2 cellular contexts compared by ENCODE assay signal in the genomic region with DNA sequence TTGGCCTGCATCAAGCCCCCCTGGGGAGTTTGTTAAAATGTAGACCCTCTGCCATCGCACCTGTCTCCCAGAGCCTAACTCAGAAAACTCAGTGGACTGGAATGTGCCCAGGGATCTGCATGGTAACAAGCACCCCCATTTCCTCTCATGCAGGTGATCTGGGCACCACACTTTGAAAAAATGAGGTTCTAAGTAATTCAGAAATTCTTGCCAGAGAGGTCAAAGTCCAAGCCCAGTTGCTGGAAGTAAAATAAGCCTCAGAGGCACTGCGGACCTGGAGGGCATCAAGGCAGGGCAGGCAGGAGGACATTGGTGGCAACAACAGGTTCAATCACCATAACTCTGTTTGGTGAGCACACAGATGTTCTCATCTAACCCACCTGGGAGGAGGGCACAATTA. TPM values are rescaled to one million over a fixed set of nuclear protein-coding genes. Genes with fewer than 3 reads are reported as not detected.
"Had no signal": no experiment of that assay in that cellular context is flagged by ENCODE, and none has a peak within 500 bp of the region (broad histone marks: within the 10 kb centered on the region; RNA-seq: fewer than 3 reads in every experiment).

No MANE protein-coding gene starts in this region.

RNA-seq across cellular contexts. Expression of gene GOLGA8T, which starts 33.0 kb away (rescaled TPM):
- total RNA-seq: LHCN-M2, M059J had no signal
